27 cellular contexts compared by ENCODE assay signal in the genomic region with DNA sequence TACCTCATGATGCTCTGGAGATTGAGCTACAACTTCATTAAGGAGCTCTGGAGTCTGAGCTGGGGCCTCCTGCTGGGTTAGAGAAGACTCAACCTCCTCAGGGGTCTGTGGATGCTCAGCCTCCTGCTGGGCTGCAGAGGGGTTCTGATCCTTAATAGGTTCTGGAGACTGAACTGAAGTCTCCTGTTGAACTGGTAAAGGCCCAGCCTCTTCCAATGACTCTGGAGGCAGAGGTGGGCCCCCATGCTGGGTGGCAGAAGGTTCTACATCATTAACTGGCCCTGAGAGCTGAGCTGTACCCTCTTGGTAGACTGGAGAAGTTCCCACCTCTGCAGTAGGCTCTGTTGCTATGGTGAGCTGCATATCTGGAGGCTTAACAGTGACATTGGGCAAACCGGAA.
"Had no signal": no experiment of that assay in that cellular context is flagged by ENCODE, and none has a peak within 500 bp of the region (broad histone marks: within the 10 kb centered on the region; RNA-seq: fewer than 3 reads in every experiment).

No MANE protein-coding gene starts in this region.

- H3K27ac Mint-ChIP-seq: natural killer cell; nephron; neural progenitor cell; progenitor cell of endocrine pancreas; stimulated activated effector memory CD8-positive, alpha-beta T cell treated with anti-CD3 and anti-CD28 coated beads, Interleukin-12 subunit alpha, Interleukin-12 subunit beta, amount 100 ng/mL, for 72 hours; stimulated activated naive B cell treated with anti-CD40 and anti-IgM and Interleukin-4, amounts not matched to agents 10 μg/mL and 1 μg/mL and 100 μg/mL, for 72 hours; stimulated activated naive CD8-positive, alpha-beta T cell treated with anti-CD3 and anti-CD28 coated beads, Interleukin-15, Interleukin-2, amounts not matched to agents 100 ng/mL and 50 ng/mL, for 24 hours; type B pancreatic cell had no signal

- H3K9me3 ChIP-seq: ovary, psoas muscle, right lobe of liver, sigmoid colon, stomach, thoracic aorta, thyroid gland, tibial nerve, upper lobe of right lung, uterus had no signal

- H3K4me2 ChIP-seq: neural progenitor cell had no signal

- H2AFZ ChIP-seq: neural progenitor cell, parathyroid adenoma had no signal

- H3K9ac ChIP-seq: neural progenitor cell, parathyroid adenoma had no signal

- H3K4me1 Mint-ChIP-seq: nephron had no signal

- H3K36me3 ChIP-seq: neural progenitor cell, ovary, right lobe of liver, sigmoid colon, stomach, thoracic aorta, thyroid gland, tibial nerve, upper lobe of right lung, uterus had no signal

- H3K4me3 Mint-ChIP-seq: natural killer cell; nephron; neural progenitor cell; stimulated activated effector memory CD8-positive, alpha-beta T cell treated with anti-CD3 and anti-CD28 coated beads, Interleukin-12 subunit alpha, Interleukin-12 subunit beta, amount 100 ng/mL, for 72 hours; stimulated activated naive B cell treated with anti-CD40 and anti-IgM and Interleukin-4, amounts not matched to agents 10 μg/mL and 1 μg/mL and 100 μg/mL, for 72 hours; stimulated activated naive CD8-positive, alpha-beta T cell treated with anti-CD3 and anti-CD28 coated beads, Interleukin-15, Interleukin-2, amounts not matched to agents 100 ng/mL and 50 ng/mL, for 24 hours; type B pancreatic cell had no signal

- H3K36me3 Mint-ChIP-seq: natural killer cell; neural progenitor cell; stimulated activated effector memory CD8-positive, alpha-beta T cell treated with anti-CD3 and anti-CD28 coated beads, Interleukin-12 subunit alpha, Interleukin-12 subunit beta, amount 100 ng/mL, for 72 hours; type B pancreatic cell had no signal

- H3K4me3 ChIP-seq: neural progenitor cell, ovary, psoas muscle, right lobe of liver, sigmoid colon, stomach, thoracic aorta, thyroid gland, tibial nerve, upper lobe of right lung, uterus had no signal

- H3K79me2 ChIP-seq: parathyroid adenoma had no signal

- H3K27ac ChIP-seq: neural progenitor cell, ovary, parathyroid adenoma, psoas muscle, right lobe of liver, sigmoid colon, stomach, thoracic aorta, thyroid gland, tibial nerve, upper lobe of right lung, uterus had no signal

- DNase-seq: natural killer cell; occipital lobe; ovary; posterior cingulate gyrus; psoas muscle; right cardiac atrium; right lobe of liver; sigmoid colon; stimulated activated CD4-positive, alpha-beta T cell treated with anti-CD3 and anti-CD28 coated beads, Interleukin-15, amount 100 ng/mL, for 24 hours; stimulated activated CD4-positive, alpha-beta T cell treated with anti-CD3 and anti-CD28 coated beads, Interleukin-2, amount 100 ng/mL, for 24 hours; stimulated activated CD4-positive, alpha-beta T cell treated with anti-CD3 and anti-CD28 coated beads, Interleukin-2, amount 100 ng/mL, for 48 hours; stimulated activated CD4-positive, alpha-beta T cell treated with anti-CD3 and anti-CD28 coated beads, Interleukin-4, amount 100 ng/mL, for 24 hours; stimulated activated naive B cell treated with anti-CD40 and anti-IgM and Interleukin-4, amounts not matched to agents 10 μg/mL and 1 μg/mL and 100 μg/mL, for 72 hours; stimulated activated naive CD4-positive, alpha-beta T cell treated with Interleukin-2 at 50 U/mL for 16 hours; stomach; thyroid gland; upper lobe of right lung; uterus had no signal

- H3K9me3 Mint-ChIP-seq: type B pancreatic cell had no signal

- H3K27me3 ChIP-seq: neural progenitor cell, ovary, right lobe of liver, sigmoid colon, thyroid gland, tibial nerve, upper lobe of right lung, uterus had no signal

- H3K4me1 ChIP-seq: neural progenitor cell, psoas muscle, sigmoid colon, stomach, thyroid gland, tibial nerve, upper lobe of right lung, uterus had no signal
